ENCODE assay signal across 25 cellular contexts in the genomic region with DNA sequence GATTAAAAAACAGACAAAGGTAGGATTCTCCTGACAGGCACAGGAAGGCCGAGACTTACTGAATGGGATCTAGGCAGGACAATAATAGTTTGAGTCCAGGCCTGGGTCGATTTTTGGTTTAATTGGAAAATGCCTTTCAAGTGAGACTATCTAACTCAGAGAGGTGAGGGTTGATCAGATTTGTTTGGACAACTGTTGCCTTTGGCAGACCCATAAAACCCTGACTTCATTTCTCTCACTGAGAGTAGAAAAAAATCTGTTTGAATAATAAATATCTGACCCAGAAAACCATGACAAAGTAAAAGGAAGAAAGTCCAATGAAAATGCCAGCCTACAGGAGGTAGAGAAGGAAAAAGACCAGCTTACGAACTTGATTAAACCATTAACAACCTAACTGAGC. TPM values are rescaled to one million over a fixed set of nuclear protein-coding genes. Genes with fewer than 3 reads are reported as not detected.
"Had no signal": no experiment of that assay in that cellular context is flagged by ENCODE, and none has a peak within 500 bp of the region (broad histone marks: within the 10 kb centered on the region; RNA-seq: fewer than 3 reads in every experiment).

No MANE protein-coding gene starts in this region.

- H3K4me3 ChIP-seq: adrenal gland, esophagus muscularis mucosa, heart right ventricle, left ventricle myocardium inferior, mucosa of descending colon, spleen, transverse colon had no signal

- H3K9me3 ChIP-seq: adrenal gland, esophagus muscularis mucosa, mucosa of descending colon, transverse colon had no signal

- H3K4me1 ChIP-seq: adrenal gland, esophagus muscularis mucosa, heart right ventricle, left ventricle myocardium inferior, spleen, transverse colon had no signal

- FAIRE-seq: bronchial epithelial cell had no signal

- H3K27ac ChIP-seq: adrenal gland, esophagus muscularis mucosa, heart right ventricle, left ventricle myocardium inferior, spleen, transverse colon, VCaP had no signal

- DNase-seq: activated CD4-positive, alpha-beta T cell treated with anti-CD3 and anti-CD28 coated beads for 4 hours; activated CD4-positive, alpha-beta T cell treated with anti-CD3 and anti-CD28 coated beads, Interleukin-2, amount 50 U/mL, for 4 hours; activated effector memory CD4-positive, alpha-beta T cell treated with Interleukin-2 at 50 U/mL for 16 hours; activated naive CD4-positive, alpha-beta T cell treated with anti-CD3 and anti-CD28 coated beads for 36 hours; activated naive CD8-positive, alpha-beta T cell treated with anti-CD3 and anti-CD28 coated beads for 36 hours; adrenal gland; aorta; foreskin melanocyte; heart right ventricle; kidney glomerular epithelial cell; left ventricle myocardium inferior; mucosa of descending colon; spleen; stimulated activated CD4-positive, alpha-beta T cell treated with anti-CD3 and anti-CD28 coated beads, Interleukin-2, amount 100 ng/mL, for 48 hours; stimulated activated naive CD4-positive, alpha-beta T cell treated with Interleukin-2 at 50 U/mL for 16 hours; transverse colon had no signal

- H3K36me3 ChIP-seq: adrenal gland, esophagus muscularis mucosa, heart right ventricle, left ventricle myocardium inferior, spleen, transverse colon had no signal

RNA-seq across cellular contexts. Expression of gene SLC30A10, which starts 12.3 kb away (rescaled TPM):
- total RNA-seq: activated naive CD4-positive, alpha-beta T cell treated with anti-CD3 and anti-CD28 coated beads for 36 hours; activated naive CD8-positive, alpha-beta T cell treated with anti-CD3 and anti-CD28 coated beads for 36 hours; aorta; bronchial epithelial cell; esophagus muscularis mucosa; glomerular endothelial cell; lung microvascular endothelial cell; myocyte; natural killer cell treated with Interleukin-12 subunit alpha and Interleukin-12 subunit beta and Interleukin-15 and Interleukin-18, amount 100 ng/mL, for 72 hours; spleen; T-helper 1 cell treated with Interleukin-12 subunit alpha and Interleukin-12 subunit beta and Interleukin-4 antibody, amounts not matched to agents 30 ng/mL and 1 ng/mL, for 36 hours had no signal
- polyA plus RNA-seq: urinary bladder had no signal
